In the genomic region with DNA sequence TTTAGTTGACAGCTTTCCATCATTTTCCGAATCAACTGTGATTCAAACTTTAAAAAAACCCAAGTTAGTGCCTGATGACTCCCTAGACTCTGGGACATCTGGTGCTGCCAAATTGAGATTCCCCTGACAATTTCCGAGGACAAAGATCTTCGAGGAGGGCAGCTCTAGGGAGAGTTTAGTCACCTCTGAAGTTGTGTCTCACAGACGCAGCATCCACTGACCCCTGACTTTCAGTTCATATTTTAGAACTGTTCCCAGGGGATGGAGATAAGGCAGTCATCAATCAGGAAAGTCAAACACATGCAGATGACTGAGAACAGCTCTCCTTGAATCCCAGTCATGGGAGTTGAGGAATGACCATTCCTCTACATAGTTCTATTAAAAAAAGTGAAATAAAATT, we compare ENCODE assay signal across 23 cellular contexts.
"Had no signal": no experiment of that assay in that cellular context is flagged by ENCODE, and none has a peak within 500 bp of the region (broad histone marks: within the 10 kb centered on the region; RNA-seq: fewer than 3 reads in every experiment).

No MANE protein-coding gene starts in this region.

- H3K4me1 Mint-ChIP-seq: memory B cell; naive B cell; nephron; stimulated activated memory B cell treated with anti-CD40 and anti-IgM and Interleukin-4, amounts not matched to agents 10 μg/mL and 1 μg/mL and 100 μg/mL, for 72 hours had no signal

- H3K36me3 Mint-ChIP-seq: memory B cell; naive B cell; stimulated activated memory B cell treated with anti-CD40 and anti-IgM and Interleukin-4, amounts not matched to agents 10 μg/mL and 1 μg/mL and 100 μg/mL, for 72 hours had no signal

- H3K27ac Mint-ChIP-seq: memory B cell; naive B cell; nephron; stimulated activated memory B cell treated with anti-CD40 and anti-IgM and Interleukin-4, amounts not matched to agents 10 μg/mL and 1 μg/mL and 100 μg/mL, for 72 hours; stimulated activated naive CD8-positive, alpha-beta T cell treated with anti-CD3 and anti-CD28 coated beads, Interleukin-15, Interleukin-2, amounts not matched to agents 100 ng/mL and 50 ng/mL, for 24 hours had no signal

- H3K27ac ChIP-seq: colonic mucosa, esophagus squamous epithelium, heart right ventricle, left lung, lower lobe of right lung, neutrophil, psoas muscle, right lobe of liver, spleen, tibial artery, upper lobe of left lung, uterus had no signal

- H3K27me3 Mint-ChIP-seq: memory B cell; naive B cell; stimulated activated memory B cell treated with anti-CD40 and anti-IgM and Interleukin-4, amounts not matched to agents 10 μg/mL and 1 μg/mL and 100 μg/mL, for 72 hours; stimulated activated naive CD8-positive, alpha-beta T cell treated with anti-CD3 and anti-CD28 coated beads, Interleukin-15, Interleukin-2, amounts not matched to agents 100 ng/mL and 50 ng/mL, for 24 hours had no signal

- H3K4me3 Mint-ChIP-seq: memory B cell; naive B cell; nephron; stimulated activated memory B cell treated with anti-CD40 and anti-IgM and Interleukin-4, amounts not matched to agents 10 μg/mL and 1 μg/mL and 100 μg/mL, for 72 hours; stimulated activated naive CD8-positive, alpha-beta T cell treated with anti-CD3 and anti-CD28 coated beads, Interleukin-15, Interleukin-2, amounts not matched to agents 100 ng/mL and 50 ng/mL, for 24 hours had no signal

- H3K9me3 ChIP-seq: colonic mucosa, esophagus squamous epithelium, left lung, lower lobe of right lung, neutrophil, psoas muscle, right lobe of liver, tibial artery, upper lobe of left lung, uterus had no signal

- H3K4me1 ChIP-seq: colonic mucosa, esophagus squamous epithelium, left lung, lower lobe of right lung, psoas muscle, right lobe of liver, spleen, upper lobe of left lung, uterus had no signal

- H3K4me3 ChIP-seq: colonic mucosa, esophagus squamous epithelium, heart right ventricle, left lung, lower lobe of right lung, psoas muscle, right lobe of liver, spleen, tibial artery, upper lobe of left lung, uterus had no signal

- H3K27me3 ChIP-seq: colonic mucosa, esophagus squamous epithelium, heart right ventricle, left lung, neutrophil, right lobe of liver, spleen, tibial artery, upper lobe of left lung, uterus had no signal

- DNase-seq: colonic mucosa; dermis blood vessel endothelial cell; esophagus squamous epithelium; hypothalamus; kidney glomerular epithelial cell; left lung; lower lobe of right lung; naive B cell; psoas muscle; right lobe of liver; spleen; stimulated activated CD4-positive, alpha-beta T cell treated with anti-CD3 and anti-CD28 coated beads, Interleukin-15, amount 100 ng/mL, for 24 hours; stimulated activated CD4-positive, alpha-beta T cell treated with anti-CD3 and anti-CD28 coated beads, Interleukin-1b, Interleukin-23, amount 100 ng/mL, for 48 hours; stimulated activated CD4-positive, alpha-beta T cell treated with anti-CD3 and anti-CD28 coated beads, Interleukin-4, amount 100 ng/mL, for 24 hours; tibial artery; upper lobe of left lung; uterus had no signal

- ATAC-seq: left lung; lower lobe of right lung; psoas muscle; right lobe of liver; stimulated activated memory B cell treated with anti-CD40 and anti-IgM and Interleukin-4, amounts not matched to agents 10 μg/mL and 1 μg/mL and 100 μg/mL, for 72 hours had no signal

- H3K36me3 ChIP-seq: colonic mucosa, esophagus squamous epithelium, heart right ventricle, left lung, lower lobe of right lung, neutrophil, right lobe of liver, spleen, tibial artery, upper lobe of left lung, uterus had no signal

- H3K9me3 Mint-ChIP-seq: nephron; stimulated activated naive CD8-positive, alpha-beta T cell treated with anti-CD3 and anti-CD28 coated beads, Interleukin-15, Interleukin-2, amounts not matched to agents 100 ng/mL and 50 ng/mL, for 24 hours had no signal
